8 cellular contexts compared by ENCODE assay signal in genomic region chr2:90207454-90208058, GRCh38.
DNase-seq lines count a peak whose midpoint lies in the region; ATAC-seq, FAIRE-seq and TF ChIP-seq lines count a peak whose summit lies in the region.

No MANE protein-coding gene starts in this region.

- H2AFZ ChIP-seq in GM23338: no peak overlapping the region
- no peak overlapping the region for H2AFZ ChIP-seq in HepG2 (ENCODE audit: low read length)

- no peak for TF ChIP-seq RAD21 in HepG2 (CRISPR knock-in tag; IDR thresholded peaks at IDR 0.05)

- no peak for TF ChIP-seq EP300 in HepG2 (IDR thresholded peaks at IDR 0.05; ENCODE audit: low read depth in 2 of 2, low read length in 2 of 2)
- no peak for TF ChIP-seq EP300 in HepG2 (CRISPR knock-in tag; IDR thresholded peaks at IDR 0.05; ENCODE audit: borderline replicate concordance)
- no peak for TF ChIP-seq EP300 in tibial nerve (IDR thresholded peaks at IDR 0.05)

- CTCF ChIA-PET in HepG2 (lab: Yijun Ruan, JAX; ENCODE audit: low intra/inter-chr PET ratio, low total read pairs): no interaction called here

- H3K79me2 ChIP-seq in GM23338 (replicated peaks; ENCODE audit: insufficient read depth) (no peaks in the 10 kb centered on the region), HepG2 (ENCODE audit: insufficient read depth, low read length) (no peaks in the 10 kb centered on the region)

- H3K4me3 ChIP-seq in GM23338 (no peak overlapping the region), HepG2 (replicated peaks in 1 of 3; ENCODE audit: insufficient read depth in 1 of 3, low read depth in 2 of 3, low read length in 3 of 3) (no peak overlapping the region), tibial nerve (no peak overlapping the region)

- POLR2A ChIA-PET in HepG2 (lab: Yijun Ruan, JAX): no interaction called here

- H3K27me3 ChIP-seq in GM23338 (ENCODE audit: insufficient read depth): no peaks in the 10 kb centered on the region
- H3K27me3 ChIP-seq in HepG2 (ENCODE audit: control insufficient read depth in 1 of 2, insufficient read depth in 2 of 2, low read length in 2 of 2): no peaks in the 10 kb centered on the region
- no peaks in the 10 kb centered on the region for H3K27me3 ChIP-seq in tibial nerve

- no peak for FAIRE-seq in HepG2 (lab: Jason Lieb, UNC)

- no peaks in the 10 kb centered on the region for H3K27me3 Mint-ChIP-seq in GM23338 (ENCODE audit: insufficient read depth, low read depth, poor library complexity)

- no peak overlapping the region for H3K9ac ChIP-seq in HepG2 (ENCODE audit: insufficient read depth, low read depth, low read length)

- no peak overlapping the region for H3K4me2 ChIP-seq in GM23338
- H3K4me2 ChIP-seq in HepG2 (ENCODE audit: low read depth, low read length): no peak overlapping the region

- WGBS in HepG2 (ENCODE audit: low lambda C conversion rate): 0% methylated on average over 1 of the region's 1 CpG
- 40 to 50% methylated on average over 1 of the region's 1 CpG for WGBS in tibial nerve, 2 donors

- H3K27ac ChIP-seq in GM23338 (ENCODE audit: low read depth) (no peak overlapping the region), HepG2 (ENCODE audit: extremely low read length, insufficient read depth, low read length) (no peak overlapping the region), tibial nerve (no peak overlapping the region)

- no peaks in the 10 kb centered on the region; the same call in 1 of the 2 replicates for H3K9me2 ChIP-seq in GM23338 (ENCODE audit: insufficient read depth)

- H3F3A ChIP-seq in GM23338 (replicated peaks; ENCODE audit: low read depth): no peaks in the 10 kb centered on the region

- DNase-seq in GM03348 (ENCODE audit: low spot score) (peak; percentile 10), GM23338 (ENCODE audit: low spot score) (peak; percentile 75), RKO (ENCODE audit: low spot score) (peak; percentile 30), HepG2 (ENCODE audit: low spot score) (peak; percentile 35), tibial nerve (ENCODE audit: low spot score in 2 of 2) (no peak)
- no peak for DNase-seq in activated effector memory CD4-positive, alpha-beta T cell treated with anti-CD3 and anti-CD28 coated beads, Interleukin-2, amount 50 U/mL, for 16 hours
- no peak for DNase-seq in activated T-cell treated with anti-CD3 and anti-CD28 coated beads, Interleukin-2, amount 50 U/mL, for 48 hours

- H3K27ac Mint-ChIP-seq in GM23338: no peak overlapping the region

- TF ChIP-seq POLR2A in HepG2 (IDR thresholded peaks at IDR 0.05; ENCODE audit: insufficient read depth in 1 of 2, low read depth in 2 of 2, low read length in 2 of 2): no peak
- TF ChIP-seq POLR2A in tibial nerve (IDR thresholded peaks at IDR 0.05): no peak

- ATAC-seq in GM23338 (peak; percentile 36; the same call in 1 of the 3 replicates), HepG2 (peak; percentile 87), HG03378 (IDR thresholded peaks at IDR 0.05; ENCODE audit: unreplicated experiment) (no peak)

- H3K4me1 ChIP-seq in GM23338 (ENCODE audit: insufficient read depth): peaks cover 32% of the 10 kb centered on the region
- no peaks in the 10 kb centered on the region for H3K4me1 ChIP-seq in HepG2 (ENCODE audit: insufficient read depth, low read length)
- H3K4me1 ChIP-seq in tibial nerve: no peaks in the 10 kb centered on the region

- H3K4me1 Mint-ChIP-seq in GM23338: peaks cover 21% of the 10 kb centered on the region

- peaks cover 4% of the 10 kb centered on the region; the same call in 2 of the 3 replicates for H3K36me3 Mint-ChIP-seq in GM23338 (ENCODE audit: low read depth)

- no peaks in the 10 kb centered on the region for H3K36me3 ChIP-seq in GM23338 (ENCODE audit: insufficient read depth)
- H3K36me3 ChIP-seq in HepG2 (replicated peaks in 1 of 2; ENCODE audit: control insufficient read depth in 1 of 2, insufficient read depth in 2 of 2, low read length in 2 of 2): no peaks in the 10 kb centered on the region
- H3K36me3 ChIP-seq in tibial nerve: no peaks in the 10 kb centered on the region

- TF ChIP-seq CTCF in GM23338 (conservative IDR thresholded peaks at IDR 0.05; ENCODE audit: low read depth in 2 of 2) (peak; percentile 67 to 68), HepG2 (CRISPR knock-in tag; IDR thresholded peaks at IDR 0.05) (peak; percentile 62), tibial nerve (IDR thresholded peaks at IDR 0.05) (no peak)

- H4K20me1 ChIP-seq in GM23338 (replicated peaks; ENCODE audit: insufficient read depth) (no peaks in the 10 kb centered on the region), HepG2 (ENCODE audit: insufficient read depth, low read length) (no peaks in the 10 kb centered on the region)

- peaks cover 81% of the 10 kb centered on the region for H3K9me3 Mint-ChIP-seq in GM23338

- no peak overlapping the region for H3K4me3 Mint-ChIP-seq in GM23338

- in situ Hi-C loops in HepG2 (cut with HindIII; ENCODE audit: extremely low pct_ligation_motif_present, low pct_unique_long_range_greater_than_20kb): no loop called here

- intact Hi-C loops in HepG2 (cut with micrococcal nuclease; ENCODE audit: unreplicated experiment): no loop called here

- H3K9me3 ChIP-seq in HepG2 (ENCODE audit: low read length): no peaks in the 10 kb centered on the region
- no peaks in the 10 kb centered on the region for H3K9me3 ChIP-seq in tibial nerve

- BruUV-seq in HepG2 (replicated peaks; lab: Mats Ljungman, UMichigan): no TSS peak

TF ChIP-seq in GM23338, 12 proteins besides CTCF, POLR2A, EP300 and RAD21:
- TF ChIP-seq ETS1 (IDR thresholded peaks at IDR 0.05) (no peak), JUNB (IDR thresholded peaks at IDR 0.05; ENCODE audit: unreplicated experiment) (no peak), EZH2 (IDR thresholded peaks at IDR 0.05; ENCODE audit: low read depth, unreplicated experiment) (no peak)

TF ChIP-seq in HepG2, 621 proteins besides CTCF, POLR2A, EP300 and RAD21 (continues in another document):
- TF ChIP-seq HMG20B (CRISPR knock-in tag; conservative IDR thresholded peaks at IDR 0.05) (0 out of 2 replicates have a peak, but pooled peaks have one; percentile 41), ZNF609 (CRISPR knock-in tag; IDR thresholded peaks at IDR 0.05; ENCODE audit: borderline replicate concordance) (no peak), ZNF772 (CRISPR knock-in tag; IDR thresholded peaks at IDR 0.05) (no peak), KLF12 (CRISPR knock-in tag; IDR thresholded peaks at IDR 0.05; ENCODE audit: borderline replicate concordance) (no peak), ZNF607 (CRISPR knock-in tag; IDR thresholded peaks at IDR 0.05; ENCODE audit: borderline replicate concordance) (no peak), ZFX (CRISPR knock-in tag; IDR thresholded peaks at IDR 0.05; ENCODE audit: low read depth) (no peak), ZNF549 (CRISPR knock-in tag; IDR thresholded peaks at IDR 0.05) (no peak), FOXA3 (CRISPR knock-in tag; IDR thresholded peaks at IDR 0.05) (0 out of 2 replicates have a peak, but pooled peaks have one; percentile 39), ZFP36L2 (CRISPR knock-in tag; IDR thresholded peaks at IDR 0.05) (no peak), ZFP90 (CRISPR knock-in tag; IDR thresholded peaks at IDR 0.05; ENCODE audit: borderline replicate concordance) (no peak)

Comparison
In these comparisons a context has a peak if more than half of its experiments do, and no peak if none do; other contexts are left out.
1. DNase-seq: peak in GM03348 (single experiment), GM23338 (single experiment), RKO (single experiment) and HepG2 (single experiment); none in activated effector memory CD4-positive, alpha-beta T cell treated with anti-CD3 and anti-CD28 coated beads, Interleukin-2, amount 50 U/mL, for 16 hours (single experiment), tibial nerve (0 of 2) and activated T-cell treated with anti-CD3 and anti-CD28 coated beads, Interleukin-2, amount 50 U/mL, for 48 hours (0 of 2).
2. CTCF ChIP-seq: peak in GM23338 (2 of 2) and HepG2 (single experiment); none in tibial nerve (0 of 5).